ENCODE assay signal across 22 cellular contexts in genomic region chr1:30505853-30506784, GRCh38.
"Had no signal": no experiment of that assay in that cellular context is flagged by ENCODE, and none has a peak within 500 bp of the region (broad histone marks: within the 10 kb centered on the region; RNA-seq: fewer than 3 reads in every experiment).

No MANE protein-coding gene starts in this region.

- H3K4me1 Mint-ChIP-seq: naive B cell, T-helper 17 cell had no signal

- ATAC-seq: activated T-cell treated with anti-CD3 and anti-CD28 coated beads, Interleukin-2, amount 50 U/mL, for 4 hours; gastrocnemius medialis; left cardiac atrium; right cardiac atrium; T-helper 17 cell had no signal

- H3K4me1 ChIP-seq: adrenal gland, ascending aorta, esophagus squamous epithelium, gastrocnemius medialis, transverse colon had no signal

- H3K9me3 ChIP-seq: adrenal gland, ascending aorta, esophagus squamous epithelium, gastrocnemius medialis, transverse colon had no signal

- H3K36me3 Mint-ChIP-seq: activated naive CD8-positive, alpha-beta T cell had no signal

- H3K36me3 ChIP-seq: adrenal gland, ascending aorta, brain microvascular endothelial cell, esophagus squamous epithelium, gastrocnemius medialis, transverse colon had no signal

- H3K4me3 Mint-ChIP-seq: activated naive CD8-positive, alpha-beta T cell; activated T-cell treated with anti-CD3 and anti-CD28 coated beads, Interleukin-2, amount 50 U/mL, for 4 hours; naive B cell; T-helper 17 cell had no signal

- H3K4me3 ChIP-seq: adrenal gland, ascending aorta, dorsolateral prefrontal cortex, esophagus squamous epithelium, gastrocnemius medialis, transverse colon had no signal

- H3K27ac Mint-ChIP-seq: activated naive CD8-positive, alpha-beta T cell; activated T-helper 2 cell treated with anti-CD3 and anti-CD28 coated beads, Interferon-gamma antibody, Interleukin-2, Interleukin-4, amounts not matched to agents 10 μg/mL and 5 μg/mL and 100 μg/mL, durations not matched to agents 14 hours and 24 hours and 36 hours; naive B cell; T-helper 17 cell had no signal

- DNase-seq: activated CD4-positive, alpha-beta T cell treated with anti-CD3 and anti-CD28 coated beads for 1 hour; activated CD8-positive, alpha-beta memory T cell treated with anti-CD3 and anti-CD28 coated beads, Interleukin-2, amount 50 U/mL, for 48 hours; activated naive CD4-positive, alpha-beta T cell; activated T-cell treated with anti-CD3 and anti-CD28 coated beads, Interleukin-2, amount 50 U/mL, for 4 hours; brain microvascular endothelial cell; central memory CD4-positive, alpha-beta T cell; dorsolateral prefrontal cortex; esophagus squamous epithelium; gastrocnemius medialis; left cardiac atrium; mesenchymal stem cell; naive B cell; right cardiac atrium; stimulated activated CD4-positive, alpha-beta T cell treated with anti-CD3 and anti-CD28 coated beads, Interleukin-12 subunit alpha, Interleukin-12 subunit beta, amount 100 ng/mL, for 4 hours; SW 1271; T-helper 17 cell; transverse colon had no signal

- H3K27me3 ChIP-seq: adrenal gland, ascending aorta, brain microvascular endothelial cell, gastrocnemius medialis, transverse colon had no signal

- H3K27ac ChIP-seq: adrenal gland, ascending aorta, brain microvascular endothelial cell, esophagus squamous epithelium, gastrocnemius medialis, transverse colon, VCaP had no signal
